ENCODE assay signal across 1 cellular context in genomic region chr10:97656777-97657176, GRCh38.
TF ChIP-seq lines count a peak whose summit lies in the region.

No MANE protein-coding gene starts in this region.

TF ChIP-seq in A549, 52 proteins besides CTCF, POLR2A, EP300 and RAD21 (continued from another document):
- no peak for TF ChIP-seq E2F6 (IDR thresholded peaks at IDR 0.05; ENCODE audit: borderline replicate concordance, low read depth)
- TF ChIP-seq NPAS2 (CRISPR knock-in tag; IDR thresholded peaks at IDR 0.05; ENCODE audit: borderline replicate concordance), result no peak
- no peak for TF ChIP-seq KDM1A (IDR thresholded peaks at IDR 0.05; ENCODE audit: low read depth)
- no peak for TF ChIP-seq HOXB5 (CRISPR knock-in tag; IDR thresholded peaks at IDR 0.05)
